8 cellular contexts compared by ENCODE assay signal in genomic region chr2:201452058-201452736, GRCh38. TPM values are rescaled to one million over a fixed set of nuclear protein-coding genes. Genes with fewer than 3 reads are reported as not detected.
DNase-seq lines count a peak whose midpoint lies in the region; ATAC-seq and TF ChIP-seq lines count a peak whose summit lies in the region.

No MANE protein-coding gene starts in this region.

- H3K4me3 ChIP-seq in DND-41 (ENCODE audit: low read depth in 1 of 2, low read length in 2 of 2) (peak overlapping the region; percentile 59 to 87; a peak in 3 of 4 replicates), rectal smooth muscle tissue (ENCODE audit: low read length) (peak overlapping the region; percentile 93)

- no peaks in the 10 kb centered on the region; the same call in 1 of the 2 replicates for H3K36me3 ChIP-seq in DND-41 (ENCODE audit: insufficient read depth, low read length)
- H3K36me3 ChIP-seq in rectal smooth muscle tissue (ENCODE audit: control insufficient read depth, insufficient read depth, low read length): no peaks in the 10 kb centered on the region

- intact Hi-C loops in activated CD8-positive, alpha-beta T cell treated with anti-CD3 and anti-CD28 coated beads for 36 hours (cut with micrococcal nuclease): loop anchor here (10.0 kb wide), 1 partner anchor 193 kb away; the partner anchor contains the start of gene TMEM237
- intact Hi-C loops in left cardiac atrium (cut with DNase I): loop anchor here (5.0 to 10.0 kb wide), 2 partner anchors 47 to 50 kb away; no protein-coding TSS in a partner anchor

- H3K4me1 ChIP-seq in DND-41 (ENCODE audit: insufficient read depth, low read length): peaks cover 35% of the 10 kb centered on the region
- peaks cover 3% of the 10 kb centered on the region for H3K4me1 ChIP-seq in rectal smooth muscle tissue (ENCODE audit: control insufficient read depth, insufficient read depth, low read length)

- H3K27ac ChIP-seq in DND-41 (ENCODE audit: low read length) (peak overlapping the region; percentile 59), rectal smooth muscle tissue (ENCODE audit: low read depth, low read length) (peak overlapping the region; percentile 88)

- H3K9ac ChIP-seq in DND-41 (ENCODE audit: low read depth, low read length) (peak overlapping the region; percentile 81), rectal smooth muscle tissue (ENCODE audit: low read length) (peak overlapping the region; percentile 12)

- no peaks in the 10 kb centered on the region for H3K27me3 Mint-ChIP-seq in activated CD8-positive, alpha-beta T cell treated with anti-CD3 and anti-CD28 coated beads for 36 hours

- peak overlapping the region; percentile 96 for H3K4me3 Mint-ChIP-seq in activated CD8-positive, alpha-beta T cell treated with anti-CD3 and anti-CD28 coated beads for 36 hours

- no peaks in the 10 kb centered on the region for H3K9me3 ChIP-seq in DND-41 (ENCODE audit: insufficient read depth, low read length, severe bottlenecking)

- H2AFZ ChIP-seq in DND-41 (ENCODE audit: low read depth, low read length): peak overlapping the region; percentile 97

- no peak for TF ChIP-seq CTCF in DND-41 (IDR thresholded peaks at IDR 0.05; ENCODE audit: borderline replicate concordance, extremely low read depth, low read length, poor library complexity, severe bottlenecking)
- peak; percentile 13 for TF ChIP-seq CTCF in activated CD8-positive, alpha-beta T cell treated with anti-CD3 and anti-CD28 coated beads for 36 hours (IDR thresholded peaks at IDR 0.05)

- H3K27me3 ChIP-seq in DND-41 (ENCODE audit: insufficient read depth, low read length, poor library complexity): no peaks in the 10 kb centered on the region
- H3K27me3 ChIP-seq in rectal smooth muscle tissue (ENCODE audit: control insufficient read depth, insufficient read depth, low read length): no peaks in the 10 kb centered on the region

- peaks cover 7% of the 10 kb centered on the region for H3K36me3 Mint-ChIP-seq in activated CD8-positive, alpha-beta T cell treated with anti-CD3 and anti-CD28 coated beads for 36 hours (ENCODE audit: low read depth)

- ATAC-seq in DND-41 (ENCODE audit: insufficient read depth, low read depth) (peak; percentile 30), HG02610 (IDR thresholded peaks at IDR 0.05; ENCODE audit: unreplicated experiment) (peak; percentile 26), left cardiac atrium (peak; percentile 29 to 51)
- peak; percentile 6 for ATAC-seq in activated CD8-positive, alpha-beta T cell treated with anti-CD3 and anti-CD28 coated beads for 36 hours

- 0 out of 2 replicates have a peak, but pooled peaks cover 5% of the 10 kb centered on the region for H4K20me1 ChIP-seq in DND-41 (ENCODE audit: insufficient read depth, low read length)

- POLR2A ChIA-PET in activated CD8-positive, alpha-beta T cell treated with anti-CD3 and anti-CD28 coated beads for 36 hours (lab: Charles Lee): interaction anchor here (0.9 to 2.5 kb wide), 17 partner anchors 10 to 222 kb away, joined by 3 to 12 read pairs (median 4); no protein-coding TSS in a partner anchor

- H3K27ac Mint-ChIP-seq in activated CD8-positive, alpha-beta T cell treated with anti-CD3 and anti-CD28 coated beads for 36 hours: peak overlapping the region; percentile 80

- H3K4me1 Mint-ChIP-seq in activated CD8-positive, alpha-beta T cell treated with anti-CD3 and anti-CD28 coated beads for 36 hours (ENCODE audit: low read depth): peaks cover 36% of the 10 kb centered on the region

- peak overlapping the region; percentile 80 for H3K4me2 ChIP-seq in DND-41 (ENCODE audit: insufficient read depth, low read length)

- CTCF ChIA-PET in activated CD8-positive, alpha-beta T cell treated with anti-CD3 and anti-CD28 coated beads for 36 hours (lab: Charles Lee): interaction anchor here (0.6 to 2.6 kb wide), 14 partner anchors 12 to 626 kb away, joined by 3 to 13 read pairs (median 3); no protein-coding TSS in a partner anchor

- peaks cover 22% of the 10 kb centered on the region for H3K79me2 ChIP-seq in DND-41 (ENCODE audit: insufficient read depth, low read length)

- DNase-seq in DND-41 (no peak), left cardiac atrium (no peak), COLO668 (lab: John Stamatoyannopoulos, UW; ENCODE audit: unreplicated experiment) (no peak), NCI-H1436 (lab: John Stamatoyannopoulos, UW) (no peak)
- DNase-seq in activated CD8-positive, alpha-beta T cell treated with anti-CD3 and anti-CD28 coated beads for 36 hours: no peak
- no peak for DNase-seq in stimulated activated CD4-positive, alpha-beta T cell treated with anti-CD3 and anti-CD28 coated beads, Interleukin-12 subunit alpha, Interleukin-12 subunit beta, amount 100 ng/mL, for 4 hours

- no peaks in the 10 kb centered on the region for H3K9me3 Mint-ChIP-seq in activated CD8-positive, alpha-beta T cell treated with anti-CD3 and anti-CD28 coated beads for 36 hours

RNA-seq across cellular contexts. Expression of gene STRADB, which starts 0.7 kb away (rescaled TPM):
- total RNA-seq in activated CD8-positive, alpha-beta T cell treated with anti-CD3 and anti-CD28 coated beads for 36 hours: 10 to 100 TPM; 25.5 to 25.9 TPM
- total RNA-seq in left cardiac atrium: 10 to 100 TPM; 32.5 to 51.5 TPM

RNA-seq across cellular contexts. Expression of gene TRAK2, which starts 0.9 kb away (rescaled TPM):
- total RNA-seq in activated CD8-positive, alpha-beta T cell treated with anti-CD3 and anti-CD28 coated beads for 36 hours: 10 to 100 TPM; 19.8 to 22.8 TPM
- total RNA-seq in left cardiac atrium: 100 to 1,000 TPM; 104 to 125 TPM

Comparison
In these comparisons a context has a peak if more than half of its experiments do, and no peak if none do; other contexts are left out.
1. RNA of gene TRAK2, which starts 0.9 kb away (total RNA-seq): 104 to 125 TPM in left cardiac atrium; 19.8 to 22.8 TPM in activated CD8-positive, alpha-beta T cell treated with anti-CD3 and anti-CD28 coated beads for 36 hours; every median in the first group is over 4 times any median in the second.
2. Peak in every context shown above with its lines, with median percentiles within 50 percentile points of each other: ATAC-seq.